ENCODE assay signal across 20 cellular contexts in the genomic region with DNA sequence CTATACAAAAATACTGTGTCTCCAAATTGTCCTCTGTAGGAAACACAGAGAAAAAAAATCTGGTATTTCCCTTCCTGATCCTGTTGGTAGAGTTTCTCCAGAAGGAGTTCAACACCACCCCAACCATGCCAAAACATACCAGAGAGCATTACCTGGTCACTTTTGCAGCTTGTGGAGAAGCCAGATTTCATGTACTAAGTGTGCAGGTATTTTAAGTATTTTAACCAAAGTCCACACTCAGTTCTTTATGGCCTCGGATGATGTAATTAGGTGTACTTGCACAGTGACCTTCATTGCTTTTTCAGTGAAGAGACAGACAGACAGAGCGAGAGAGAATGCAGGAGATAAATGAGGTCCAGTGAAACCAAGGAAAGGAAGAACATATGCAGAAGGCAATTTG.
A peak's percentile ranks its signal among the peaks of the same experiment; 100 is the strongest.
DNase-seq lines count a peak whose midpoint lies in the region; ATAC-seq and TF ChIP-seq lines count a peak whose summit lies in the region.
"Had no signal": no experiment of that assay in that cellular context is flagged by ENCODE, and none has a peak within 500 bp of the region (broad histone marks: within the 10 kb centered on the region; RNA-seq: fewer than 3 reads in every experiment).

No MANE protein-coding gene starts in this region.

- no peak for ATAC-seq in HG02884 (IDR thresholded peaks at IDR 0.05; ENCODE audit: unreplicated experiment)

- peak; percentile 4 for DNase-seq in NCI-H82 (lab: John Stamatoyannopoulos, UW)
- DNase-seq in NCI-H82 treated with DMSO at 0.1 percent for 48 hours (lab: John Stamatoyannopoulos, UW; ENCODE audit: unreplicated experiment), result no peak
- DNase-seq in SW480 (ENCODE audit: low spot score), result peak; percentile 11
- peak; percentile 3 for DNase-seq in kidney tubule cell (ENCODE audit: low spot score)
- no peak for DNase-seq in colonic mucosa
- DNase-seq in NCI-H2196 treated with DMSO at 0.1 percent for 48 hours (lab: John Stamatoyannopoulos, UW; ENCODE audit: unreplicated experiment), result no peak
- DNase-seq in brain microvascular endothelial cell, result no peak
- DNase-seq: CD4-positive, alpha-beta memory T cell; GOT3; NCI-H1105 treated with DMSO at 0.1 percent for 48 hours; NCI-H2081; NCI-H2171; NCI-H446; NCI-H526; SIG-M5; SK-N-SH had no signal

- in situ Hi-C loops in brain microvascular endothelial cell (cut with HindIII; ENCODE audit: low pct_ligation_motif_present, low sequenced_read_pairs), result no loop called here

- H3K27me3 ChIP-seq in colonic mucosa, result no peaks in the 10 kb centered on the region
- no peaks in the 10 kb centered on the region for H3K27me3 ChIP-seq in brain microvascular endothelial cell (replicated peaks)
- H3K27me3 ChIP-seq: BLaER1 treated with 17β-estradiol and CSF1 and Interleukin-3, amounts not matched to agents 10 nM and 100 nM had no signal

- H3K9ac ChIP-seq in colonic mucosa (ENCODE audit: low read depth in 2 of 2, low read length in 2 of 2), result no peak overlapping the region
- H3K9ac ChIP-seq: BLaER1 treated with 17β-estradiol and CSF1 and Interleukin-3, amounts not matched to agents 10 nM and 100 nM; SK-N-SH had no signal

- no peak overlapping the region for H3K4me3 ChIP-seq in colonic mucosa
- no peak overlapping the region for H3K4me3 ChIP-seq in brain microvascular endothelial cell (ENCODE audit: low read depth, low read length)
- H3K4me3 ChIP-seq: BLaER1 treated with 17β-estradiol and CSF1 and Interleukin-3, amounts not matched to agents 10 nM and 100 nM had no signal

- TF ChIP-seq CTCF in colonic mucosa (IDR thresholded peaks at IDR 0.05), result no peak
- no peak for TF ChIP-seq CTCF in brain microvascular endothelial cell (IDR thresholded peaks at IDR 0.05; ENCODE audit: low read depth, low read length, missing control alignments)

- no peak overlapping the region for H3K27ac ChIP-seq in colonic mucosa
- H3K27ac ChIP-seq in brain microvascular endothelial cell, result no peak overlapping the region
- H3K27ac ChIP-seq: 22Rv1; BLaER1 treated with 17β-estradiol and CSF1 and Interleukin-3, amounts not matched to agents 10 nM and 100 nM; RWPE1 had no signal

- H3K36me3 ChIP-seq in colonic mucosa (no peaks in the 10 kb centered on the region), brain microvascular endothelial cell (replicated peaks) (no peaks in the 10 kb centered on the region)
- H3K36me3 ChIP-seq: BLaER1 treated with 17β-estradiol and CSF1 and Interleukin-3, amounts not matched to agents 10 nM and 100 nM had no signal

- intact Hi-C loops in colonic mucosa (cut with DNase I), result no loop called here

- H3K9me3 ChIP-seq in colonic mucosa, result no peaks in the 10 kb centered on the region
- H3K9me3 ChIP-seq: BLaER1 treated with 17β-estradiol and CSF1 and Interleukin-3, amounts not matched to agents 10 nM and 100 nM; SK-N-SH had no signal

- no peaks in the 10 kb centered on the region for H3K4me1 ChIP-seq in colonic mucosa

Comparison
In these comparisons a context has a peak if more than half of its experiments do, and no peak if none do; other contexts are left out.
1. DNase-seq: peak in NCI-H82 (single experiment), SW480 (single experiment) and kidney tubule cell (single experiment); none in NCI-H82 treated with DMSO at 0.1 percent for 48 hours (single experiment), colonic mucosa (single experiment), NCI-H2196 treated with DMSO at 0.1 percent for 48 hours (single experiment) and brain microvascular endothelial cell (single experiment).